Comparison of ENCODE assay signal across 21 cellular contexts in the genomic region with DNA sequence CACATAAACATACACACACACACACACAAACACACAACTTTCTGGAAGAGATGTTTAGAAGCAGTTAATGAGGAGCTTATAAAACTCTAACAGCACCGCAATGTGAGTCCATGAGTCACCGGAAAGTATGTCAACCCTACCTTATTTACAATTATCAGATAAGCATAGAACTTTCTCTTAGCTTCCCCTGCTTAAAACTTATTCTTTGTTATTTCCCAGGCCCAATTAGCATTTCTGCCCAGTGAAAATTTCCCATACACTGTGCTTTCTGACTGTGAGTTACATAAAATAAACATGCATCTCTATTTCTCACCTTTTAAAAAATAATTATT.
DNase-seq lines count a peak whose midpoint lies in the region; ATAC-seq and TF ChIP-seq lines count a peak whose summit lies in the region.
"Had no signal": no experiment of that assay in that cellular context is flagged by ENCODE, and none has a peak within 500 bp of the region (broad histone marks: within the 10 kb centered on the region; RNA-seq: fewer than 3 reads in every experiment).

No MANE protein-coding gene starts in this region.

- H3K14ac ChIP-seq in IMR-90 (replicated peaks; ENCODE audit: low read depth, low read length), result no peak overlapping the region

- H3K27me3 Mint-ChIP-seq in neural progenitor cell (ENCODE audit: insufficient read depth, low read depth), result no peaks in the 10 kb centered on the region
- H3K27me3 Mint-ChIP-seq: brain; memory B cell; stimulated activated naive CD8-positive, alpha-beta T cell treated with anti-CD3 and anti-CD28 coated beads, Interleukin-15, Interleukin-2, amounts not matched to agents 100 ng/mL and 50 ng/mL, for 24 hours; type B pancreatic cell had no signal

- TF ChIP-seq RAD21 in IMR-90 (IDR thresholded peaks at IDR 0.05; ENCODE audit: low read length), result no peak

- no CpG with 5 or more reads among the region's 2 CpGs for WGBS in IMR-90 (ENCODE audit: extremely low coverage in 2 of 2, insufficient read length in 1 of 2), 2 experiments
- WGBS in mesodermal cell (ENCODE audit: insufficient coverage in 2 of 2), 2 experiments, result 82% methylated on average over 2 of the region's 2 CpGs

- peak overlapping the region; percentile 84; the same call in 1 of the 2 replicates for H3K18ac ChIP-seq in IMR-90 (ENCODE audit: low read depth, low read length)

- peak overlapping the region; percentile 89 for H2BK5ac ChIP-seq in IMR-90 (ENCODE audit: low read depth, low read length, poor library complexity, severe bottlenecking)

- POLR2A ChIA-PET in IMR-90 (lab: Charles Lee; ENCODE audit: unreplicated experiment), result interaction anchor here (0.6 kb wide), 1 partner anchor 1077 kb away, joined by 3 read pairs; no protein-coding TSS in a partner anchor

- no peaks in the 10 kb centered on the region for H3F3A ChIP-seq in neural progenitor cell (ENCODE audit: low read depth)

- H2AK5ac ChIP-seq in IMR-90 (ENCODE audit: low read depth, low read length), result no peak overlapping the region

- H3K4me1 ChIP-seq in IMR-90 (ENCODE audit: control insufficient read depth, insufficient read depth, low read length) (no peaks in the 10 kb centered on the region; the same call in 1 of the 2 replicates), mesodermal cell (ENCODE audit: control insufficient read depth, insufficient read depth, low read length, poor library complexity, severe bottlenecking) (peaks cover 24% of the 10 kb centered on the region), neural progenitor cell (no peaks in the 10 kb centered on the region)
- H3K4me1 ChIP-seq: heart left ventricle, Peyer's patch had no signal

- H3K4ac ChIP-seq in IMR-90 (ENCODE audit: low read depth, low read length), result peak overlapping the region; percentile 73; the same call in 1 of the 2 replicates

- BruUV-seq in IMR-90 (replicated peaks; lab: Mats Ljungman, UMichigan), result no TSS peak

- no peak overlapping the region for H3K27ac Mint-ChIP-seq in neural progenitor cell
- H3K27ac Mint-ChIP-seq: brain; memory B cell; stimulated activated naive CD8-positive, alpha-beta T cell treated with anti-CD3 and anti-CD28 coated beads, Interleukin-15, Interleukin-2, amounts not matched to agents 100 ng/mL and 50 ng/mL, for 24 hours; type B pancreatic cell had no signal

- no peak overlapping the region for H4K91ac ChIP-seq in IMR-90 (ENCODE audit: insufficient read depth, low read depth, low read length)

- dilution Hi-C loops in IMR-90 (cut with HindIII; ENCODE audit: low sequenced_read_pairs, unreplicated experiment), result no loop called here

- no peak overlapping the region for H2AFZ ChIP-seq in IMR-90 (replicated peaks; ENCODE audit: low read length, poor library complexity)
- H2AFZ ChIP-seq in neural progenitor cell (replicated peaks), result no peak overlapping the region

- H4K20me1 ChIP-seq in IMR-90 (ENCODE audit: insufficient read depth, low read length), result no peaks in the 10 kb centered on the region
- H4K20me1 ChIP-seq in neural progenitor cell (ENCODE audit: low read depth), result no peaks in the 10 kb centered on the region

- no peaks in the 10 kb centered on the region for H3K36me3 Mint-ChIP-seq in neural progenitor cell
- H3K36me3 Mint-ChIP-seq: brain, memory B cell, type B pancreatic cell had no signal

- H3K79me1 ChIP-seq in IMR-90 (ENCODE audit: low read depth in 1 of 2, low read length in 2 of 2), result no peaks in the 10 kb centered on the region

- ATAC-seq in IMR-90 (ENCODE audit: low read depth) (peak; percentile 74), HG03175 (IDR thresholded peaks at IDR 0.05; ENCODE audit: unreplicated experiment) (no peak)
- ATAC-seq: esophagus mucosa had no signal

- no peaks in the 10 kb centered on the region for H3K9me3 ChIP-seq in IMR-90 (ENCODE audit: control insufficient read depth, insufficient read depth, low read length)
- H3K9me3 ChIP-seq in mesodermal cell (ENCODE audit: control insufficient read depth, low read length), result no peaks in the 10 kb centered on the region
- H3K9me3 ChIP-seq in neural progenitor cell (ENCODE audit: low read depth), result no peaks in the 10 kb centered on the region
- H3K9me3 ChIP-seq: heart left ventricle, Peyer's patch had no signal

- no peak for TF ChIP-seq POLR2A in IMR-90 (IDR thresholded peaks at IDR 0.05; ENCODE audit: low read depth, low read length)

- no peak overlapping the region for H2AK9ac ChIP-seq in IMR-90 (replicated peaks; ENCODE audit: low read depth, low read length, poor library complexity)

- CTCF ChIA-PET in IMR-90 (lab: Yijun Ruan, JAX), result interaction anchor here (0.6 to 1.1 kb wide), 2 partner anchors 8 to 141 kb away, joined by 3 to 4 read pairs; no protein-coding TSS in a partner anchor

- peak; percentile 21 for DNase-seq in AG10803 (ENCODE audit: low read depth)
- DNase-seq in IMR-90, result peak; percentile 75
- DNase-seq in cardiac fibroblast (ENCODE audit: low read depth in 2 of 2), result peak; percentile 28 to 50
- no peak for DNase-seq in NOMO-1 treated with dmso at 0.1 percent for 144 hours (lab: John Stamatoyannopoulos, UW; ENCODE audit: unreplicated experiment)
- DNase-seq in neural progenitor cell (ENCODE audit: low spot score), result no peak
- DNase-seq in T1000 (lab: John Stamatoyannopoulos, UW), result no peak
- DNase-seq: activated CD4-positive, alpha-beta T cell treated with anti-CD3 and anti-CD28 coated beads, Interleukin-2, amount 50 U/mL, for 1 hour; activated naive CD4-positive, alpha-beta T cell treated with Interleukin-2 at 50 U/mL for 16 hours; dorsolateral prefrontal cortex; heart left ventricle; Kasumi-1; NCI-H1105 treated with DMSO at 0.1 percent for 48 hours; Peyer's patch; retina had no signal

- H3K4me3 ChIP-seq in AG10803 (ENCODE audit: low read length) (no peak overlapping the region), IMR-90 (ENCODE audit: insufficient read depth, low read depth, low read length) (no peak overlapping the region), cardiac fibroblast (replicated peaks in 1 of 2; ENCODE audit: low read depth in 2 of 2, low read length in 2 of 2) (no peak overlapping the region), mesodermal cell (ENCODE audit: extremely low read depth, insufficient read depth, low read length, poor library complexity, severe bottlenecking) (no peak overlapping the region), neural progenitor cell (no peak overlapping the region)
- H3K4me3 ChIP-seq: dorsolateral prefrontal cortex, heart left ventricle, Peyer's patch had no signal

- no peak overlapping the region for H4K8ac ChIP-seq in IMR-90 (ENCODE audit: low read depth in 2 of 2, low read length in 2 of 2)

- no peaks in the 10 kb centered on the region for H3K79me2 ChIP-seq in neural progenitor cell (ENCODE audit: low read depth)

- no peak overlapping the region for H3K27ac ChIP-seq in IMR-90 (ENCODE audit: insufficient read depth, low read length)
- H3K27ac ChIP-seq in mesodermal cell (ENCODE audit: low read depth, low read length, severe bottlenecking), result peak overlapping the region; percentile 97
- no peak overlapping the region for H3K27ac ChIP-seq in neural progenitor cell
- H3K27ac ChIP-seq: dorsolateral prefrontal cortex, heart left ventricle, Peyer's patch had no signal

- H2BK120ac ChIP-seq in IMR-90 (ENCODE audit: low read depth, low read length), result peak overlapping the region; percentile 90; the same call in 1 of the 2 replicates

- H3K36me3 ChIP-seq in IMR-90 (ENCODE audit: control insufficient read depth, insufficient read depth, low read length) (no peaks in the 10 kb centered on the region), mesodermal cell (ENCODE audit: control insufficient read depth, insufficient read depth, low read length) (no peaks in the 10 kb centered on the region), neural progenitor cell (no peaks in the 10 kb centered on the region)
- H3K36me3 ChIP-seq: heart left ventricle, Peyer's patch had no signal

- no peak overlapping the region for H3K4me3 Mint-ChIP-seq in neural progenitor cell
- H3K4me3 Mint-ChIP-seq: brain; memory B cell; stimulated activated naive CD8-positive, alpha-beta T cell treated with anti-CD3 and anti-CD28 coated beads, Interleukin-15, Interleukin-2, amounts not matched to agents 100 ng/mL and 50 ng/mL, for 24 hours; type B pancreatic cell had no signal

- H3K27me3 ChIP-seq in IMR-90 (ENCODE audit: control insufficient read depth, insufficient read depth, low read length) (no peaks in the 10 kb centered on the region), neural progenitor cell (no peaks in the 10 kb centered on the region)
- H3K27me3 ChIP-seq: dorsolateral prefrontal cortex, heart left ventricle, Peyer's patch had no signal

- no peaks in the 10 kb centered on the region for H3K4me1 Mint-ChIP-seq in neural progenitor cell
- H3K4me1 Mint-ChIP-seq: memory B cell had no signal

- H3K4me2 ChIP-seq in IMR-90 (ENCODE audit: low read depth, low read length) (peak overlapping the region; percentile 21; the same call in 1 of the 2 replicates), neural progenitor cell (no peak overlapping the region)

- intact Hi-C loops in IMR-90 (cut with micrococcal nuclease), result loop anchor here (5.0 to 10.0 kb wide), 2 partner anchors 61 to 498 kb away; no protein-coding TSS in a partner anchor

- H4K5ac ChIP-seq in IMR-90 (ENCODE audit: low read depth, low read length), result no peak overlapping the region

- H3K9me1 ChIP-seq in IMR-90 (ENCODE audit: insufficient read depth, low read length), result no peaks in the 10 kb centered on the region

- no peak overlapping the region for H3K9ac ChIP-seq in IMR-90 (ENCODE audit: low read depth, low read length)
- no peak overlapping the region for H3K9ac ChIP-seq in neural progenitor cell

- TF ChIP-seq CTCF in AG10803 (conservative IDR thresholded peaks at IDR 0.05; ENCODE audit: low read length) (no peak), IMR-90 (conservative IDR thresholded peaks at IDR 0.05; ENCODE audit: low read depth, low read length) (no peak), cardiac fibroblast (IDR thresholded peaks at IDR 0.05; ENCODE audit: low read depth, low read length) (no peak), neural progenitor cell (IDR thresholded peaks at IDR 0.05) (no peak)

- in situ Hi-C loops in IMR-90 (cut with MboI; ENCODE audit: low sequenced_read_pairs), result no loop called here

- H3K23ac ChIP-seq in IMR-90 (ENCODE audit: low read depth, low read length), result no peak overlapping the region

- H2BK20ac ChIP-seq in IMR-90 (ENCODE audit: low read depth, low read length), result peak overlapping the region; percentile 35; the same call in 1 of the 2 replicates

- no peak overlapping the region for H3K56ac ChIP-seq in IMR-90 (ENCODE audit: extremely low read depth, insufficient read depth, low read length)

- 0 out of 3 replicates have a peak overlapping the region, but pooled peaks have one; percentile 75 for H2BK15ac ChIP-seq in IMR-90 (ENCODE audit: low read depth, low read length)

- peaks cover 4% of the 10 kb centered on the region for H3K9me3 Mint-ChIP-seq in neural progenitor cell
- H3K9me3 Mint-ChIP-seq: memory B cell had no signal

TF ChIP-seq in IMR-90, 13 proteins besides CTCF, POLR2A, EP300 and RAD21 (continues in another document):
- TF ChIP-seq RCOR1 (IDR thresholded peaks at IDR 0.05; ENCODE audit: insufficient replicate concordance, low read length) (no peak), FOS (IDR thresholded peaks at IDR 0.05; ENCODE audit: low read depth, low read length) (peak; percentile 34; the same call in 1 of the 2 replicates)

Comparison
In these comparisons a context has a peak if more than half of its experiments do, and no peak if none do; other contexts are left out.
1. DNase-seq: peak in AG10803 (single experiment), IMR-90 (single experiment) and cardiac fibroblast (2 of 2); none in NOMO-1 treated with dmso at 0.1 percent for 144 hours (single experiment), neural progenitor cell (single experiment) and T1000 (single experiment).